26 cellular contexts compared by ENCODE assay signal in genomic region chr17:83122834-83123233, GRCh38. TPM values are rescaled to one million over a fixed set of nuclear protein-coding genes. Genes with fewer than 3 reads are reported as not detected.
DNase-seq lines count a peak whose midpoint lies in the region; ATAC-seq, FAIRE-seq and TF ChIP-seq lines count a peak whose summit lies in the region.
"Had no signal": no experiment of that assay in that cellular context is flagged by ENCODE, and none has a peak within 500 bp of the region (broad histone marks: within the 10 kb centered on the region; RNA-seq: fewer than 3 reads in every experiment).

No MANE protein-coding gene starts in this region.

- H4K20me1 ChIP-seq in HepG2 (ENCODE audit: insufficient read depth, low read length) = 0 out of 2 replicates have a peak, but pooled peaks cover 2% of the 10 kb centered on the region

- POLR2A ChIA-PET in HepG2 (lab: Yijun Ruan, JAX) = interaction anchor here (1.6 kb wide), 1 partner anchor 28 kb away, joined by 3 read pairs; no protein-coding TSS in a partner anchor

- H3K4me3 Mint-ChIP-seq in dendritic cell treated with granulocyte-macrophage colony-stimulating factor and Interleukin-4, amounts not matched to agents 40 ng/mL and 50 ng/mL, for 4 days = peak overlapping the region; percentile 24
- peak overlapping the region; percentile 21 for H3K4me3 Mint-ChIP-seq in nephron progenitor cell
- H3K4me3 Mint-ChIP-seq: activated CD4-positive, alpha-beta memory T cell treated with anti-CD3 and anti-CD28 coated beads for 36 hours; activated T-cell treated with anti-CD3 and anti-CD28 coated beads, Interleukin-2, amount 50 U/mL, for 4 hours had no signal

- 49% methylated on average over 16 of the region's 16 CpGs for WGBS in HepG2 (ENCODE audit: low lambda C conversion rate)
- 65% methylated on average over 6 of the region's 16 CpGs for WGBS in right lobe of liver (ENCODE audit: insufficient coverage, low coverage, low lambda C conversion rate, missing lambda C conversion rate)

- H3K9ac ChIP-seq in HepG2 (ENCODE audit: insufficient read depth, low read depth, low read length) = no peak overlapping the region

- FAIRE-seq in HepG2 (lab: Jason Lieb, UNC) = no peak
- FAIRE-seq: colon, endothelial cell of umbilical vein had no signal

- BruUV-seq in HepG2 (replicated peaks; lab: Mats Ljungman, UMichigan) = no TSS peak

- H3K4me1 ChIP-seq in HepG2 (ENCODE audit: insufficient read depth, low read length) = peaks cover 14% of the 10 kb centered on the region; the same call in 1 of the 2 replicates
- no peaks in the 10 kb centered on the region for H3K4me1 ChIP-seq in right lobe of liver
- H3K4me1 ChIP-seq: body of pancreas, foreskin keratinocyte had no signal

- peaks cover 29% of the 10 kb centered on the region for H3K27me3 Mint-ChIP-seq in dendritic cell treated with granulocyte-macrophage colony-stimulating factor and Interleukin-4, amounts not matched to agents 40 ng/mL and 50 ng/mL, for 4 days
- H3K27me3 Mint-ChIP-seq in nephron progenitor cell (ENCODE audit: low read depth, poor library complexity) = peaks cover 90% of the 10 kb centered on the region

- no peak for TF ChIP-seq RAD21 in HepG2 (CRISPR knock-in tag; IDR thresholded peaks at IDR 0.05)

- H3K4me2 ChIP-seq in HepG2 (ENCODE audit: low read depth, low read length) = no peak overlapping the region

- H3K27ac Mint-ChIP-seq in dendritic cell treated with granulocyte-macrophage colony-stimulating factor and Interleukin-4, amounts not matched to agents 40 ng/mL and 50 ng/mL, for 4 days = peak overlapping the region; percentile 65
- no peak overlapping the region for H3K27ac Mint-ChIP-seq in nephron progenitor cell
- H3K27ac Mint-ChIP-seq: activated CD4-positive, alpha-beta memory T cell treated with anti-CD3 and anti-CD28 coated beads for 36 hours; activated naive CD4-positive, alpha-beta T cell treated with anti-CD3 and anti-CD28 coated beads, Interleukin-2, amount 50 U/mL, for 72 hours had no signal

- TF ChIP-seq EP300 in HepG2 (IDR thresholded peaks at IDR 0.05; ENCODE audit: low read depth in 2 of 2, low read length in 2 of 2) (no peak), HepG2 (CRISPR knock-in tag; IDR thresholded peaks at IDR 0.05; ENCODE audit: borderline replicate concordance) (no peak)

- no peak overlapping the region for H3K4me3 ChIP-seq in HepG2 (replicated peaks in 1 of 3; ENCODE audit: insufficient read depth in 1 of 3, low read depth in 2 of 3, low read length in 3 of 3)
- no peak overlapping the region for H3K4me3 ChIP-seq in right lobe of liver
- H3K4me3 ChIP-seq: body of pancreas, SJSA1, testis had no signal

- CTCF ChIA-PET in HepG2 (lab: Yijun Ruan, JAX; ENCODE audit: low intra/inter-chr PET ratio, low total read pairs) = no interaction called here

- intact Hi-C loops in HepG2 (cut with micrococcal nuclease; ENCODE audit: unreplicated experiment) = no loop called here
- intact Hi-C loops in right lobe of liver (cut with DNase I) = no loop called here
- intact Hi-C loops in dendritic cell treated with granulocyte-macrophage colony-stimulating factor and Interleukin-4, amounts not matched to agents 40 ng/mL and 50 ng/mL, for 4 days (cut with micrococcal nuclease) = no loop called here

- no peaks in the 10 kb centered on the region for H3K79me2 ChIP-seq in HepG2 (ENCODE audit: insufficient read depth, low read length)

- in situ Hi-C loops in HepG2 (cut with HindIII; ENCODE audit: extremely low pct_ligation_motif_present, low pct_unique_long_range_greater_than_20kb) = no loop called here
- in situ Hi-C loops in ACHN (cut with HindIII; ENCODE audit: low pct_ligation_motif_present, low pct_unique_long_range_greater_than_20kb, low sequenced_read_pairs) = no loop called here

- H3K27me3 ChIP-seq in HepG2 (ENCODE audit: control insufficient read depth in 1 of 2, insufficient read depth in 2 of 2, low read length in 2 of 2) (peaks cover 12 to 68% of the 10 kb centered on the region in 2 experiments; a peak in 4 of 5 replicates), right lobe of liver (no peaks in the 10 kb centered on the region)
- H3K27me3 ChIP-seq: body of pancreas, testis had no signal

- TF ChIP-seq POLR2A in HepG2 (IDR thresholded peaks at IDR 0.05; ENCODE audit: insufficient read depth in 1 of 2, low read depth in 2 of 2, low read length in 2 of 2) (no peak), right lobe of liver (IDR thresholded peaks at IDR 0.05) (no peak)

- H3K27ac ChIP-seq in HepG2 (ENCODE audit: extremely low read length, insufficient read depth, low read length) (no peak overlapping the region), right lobe of liver (no peak overlapping the region)
- H3K27ac ChIP-seq: body of pancreas, foreskin keratinocyte, SJSA1, testis had no signal

- TF ChIP-seq CTCF in HepG2 (CRISPR knock-in tag; IDR thresholded peaks at IDR 0.05) = no peak
- no peak for TF ChIP-seq CTCF in right lobe of liver (IDR thresholded peaks at IDR 0.05)
- no peak for TF ChIP-seq CTCF in nephron progenitor cell (IDR thresholded peaks at IDR 0.05)

- H3K9me3 Mint-ChIP-seq in dendritic cell treated with granulocyte-macrophage colony-stimulating factor and Interleukin-4, amounts not matched to agents 40 ng/mL and 50 ng/mL, for 4 days = no peaks in the 10 kb centered on the region
- H3K9me3 Mint-ChIP-seq in nephron progenitor cell = peaks cover 8% of the 10 kb centered on the region
- H3K9me3 Mint-ChIP-seq: activated CD4-positive, alpha-beta memory T cell treated with anti-CD3 and anti-CD28 coated beads for 36 hours; activated T-cell treated with anti-CD3 and anti-CD28 coated beads, Interleukin-2, amount 50 U/mL, for 4 hours had no signal

- ATAC-seq in HepG2 = no peak
- no peak for ATAC-seq in right lobe of liver
- no peak for ATAC-seq in HG03039 (IDR thresholded peaks at IDR 0.05; ENCODE audit: unreplicated experiment)
- ATAC-seq: activated naive CD4-positive, alpha-beta T cell treated with anti-CD3 and anti-CD28 coated beads, Interleukin-2, amount 50 U/mL, for 72 hours; activated T-cell treated with anti-CD3 and anti-CD28 coated beads, Interleukin-2, amount 50 U/mL, for 4 hours; body of pancreas; foreskin keratinocyte had no signal

- H2AFZ ChIP-seq in HepG2 (ENCODE audit: low read length) = no peak overlapping the region

- peaks cover 93% of the 10 kb centered on the region for H3K4me1 Mint-ChIP-seq in dendritic cell treated with granulocyte-macrophage colony-stimulating factor and Interleukin-4, amounts not matched to agents 40 ng/mL and 50 ng/mL, for 4 days (ENCODE audit: low read depth)
- peaks cover 36% of the 10 kb centered on the region for H3K4me1 Mint-ChIP-seq in nephron progenitor cell

- no peaks in the 10 kb centered on the region for H3K36me3 Mint-ChIP-seq in dendritic cell treated with granulocyte-macrophage colony-stimulating factor and Interleukin-4, amounts not matched to agents 40 ng/mL and 50 ng/mL, for 4 days (ENCODE audit: low read depth)
- H3K36me3 Mint-ChIP-seq in nephron progenitor cell (ENCODE audit: low read depth) = no peaks in the 10 kb centered on the region
- H3K36me3 Mint-ChIP-seq: activated CD4-positive, alpha-beta memory T cell treated with anti-CD3 and anti-CD28 coated beads for 36 hours; activated naive CD4-positive, alpha-beta T cell treated with anti-CD3 and anti-CD28 coated beads, Interleukin-2, amount 50 U/mL, for 72 hours; CD8-positive, alpha-beta memory T cell had no signal

- DNase-seq in HepG2 (ENCODE audit: low spot score) (no peak), right lobe of liver (no peak), nephron progenitor cell (no peak), DMS 273 (lab: John Stamatoyannopoulos, UW; ENCODE audit: unreplicated experiment) (no peak), ACHN (no peak), anterior cingulate cortex (lab: John Stamatoyannopoulos, UW) (no peak)
- DNase-seq: activated CD4-positive, alpha-beta memory T cell treated with anti-CD3 and anti-CD28 coated beads for 36 hours; activated T-cell treated with anti-CD3 and anti-CD28 coated beads, Interleukin-2, amount 50 U/mL, for 4 hours; body of pancreas; CD8-positive, alpha-beta memory T cell; DMS79 treated with DMSO at 0.1 percent for 48 hours; foreskin keratinocyte; hippocampal formation; KG1; mesendoderm; NCI-H1105 treated with DMSO at 0.1 percent for 48 hours; NCI-H2107; NCI-H526; stimulated activated CD4-positive, alpha-beta T cell treated with anti-CD3 and anti-CD28 coated beads, Interleukin-15, amount 100 ng/mL, for 24 hours; testis had no signal

- H3K36me3 ChIP-seq in HepG2 (replicated peaks in 1 of 2; ENCODE audit: control insufficient read depth in 1 of 2, insufficient read depth in 2 of 2, low read length in 2 of 2) (no peaks in the 10 kb centered on the region), right lobe of liver (no peaks in the 10 kb centered on the region)
- H3K36me3 ChIP-seq: SJSA1 had no signal

- no peaks in the 10 kb centered on the region for H3K9me3 ChIP-seq in HepG2 (ENCODE audit: low read length)
- H3K9me3 ChIP-seq in right lobe of liver = no peaks in the 10 kb centered on the region
- H3K9me3 ChIP-seq: body of pancreas, SJSA1, testis had no signal

TF ChIP-seq in HepG2, 621 proteins besides CTCF, POLR2A, EP300 and RAD21 (continues in another document):
- no peak for TF ChIP-seq ZNF430 (CRISPR knock-in tag; IDR thresholded peaks at IDR 0.05)

RNA-seq across cellular contexts. Expression of gene METRNL, which starts 43.4 kb away (rescaled TPM):
- total RNA-seq in HepG2 (2016; rRNA removed; fragmentation: Illumina TruSeq; extraction: Trizol) (0.66 and 1.2 TPM in 2 replicates), right lobe of liver (10 to 100 TPM in 1 of 6 experiments, 1 to 10 TPM in 5; 2.3 to 18.6 (median 5.9) TPM)
- total RNA-seq in HepG2 (2016; cell fraction: cytosol; rRNA removed; fragmentation: Illumina TruSeq; extraction: Trizol; ENCODE audit: low read depth) = 0.81 and 1.1 TPM in 2 replicates
- 0.56 and 1.0 TPM in 2 replicates for total RNA-seq in HepG2 (2016; cell fraction: insoluble cytoplasmic fraction; rRNA removed; fragmentation: Illumina TruSeq; extraction: Trizol)
- 1.7 and 2.2 TPM in 2 replicates for total RNA-seq in HepG2 (2016; cell fraction: membrane; rRNA removed; fragmentation: Illumina TruSeq; extraction: Trizol)
- 0.31 TPM in 1 of 2 replicates, not detected in the other for total RNA-seq in HepG2 (2016; cell fraction: nucleus; rRNA removed; fragmentation: Illumina TruSeq; extraction: Trizol)
- polyA plus RNA-seq in HepG2 (2011; rRNA removed) = 0.84 and 1.4 TPM in 2 replicates
- 2.1 and 2.5 TPM in 2 replicates for polyA plus RNA-seq in HepG2 (2011; cell fraction: cytosol; rRNA removed)
- polyA plus RNA-seq in HepG2 (2011; cell fraction: nucleus; rRNA removed) = 1.2 and 1.8 TPM in 2 replicates
- 0.23 and 0.79 TPM in 2 replicates for polyA plus RNA-seq in HepG2 (2012)
- 1.1 and 1.2 TPM in 2 replicates for polyA plus RNA-seq in HepG2 (2016; cell fraction: cytosol; fragmentation: Illumina TruSeq; extraction: Trizol; ENCODE audit: low read depth)
- 0.69 and 0.92 TPM in 2 replicates for polyA plus RNA-seq in HepG2 (2016; cell fraction: insoluble cytoplasmic fraction; fragmentation: Illumina TruSeq; extraction: Trizol; ENCODE audit: low read depth)
- polyA plus RNA-seq in HepG2 (2016; cell fraction: membrane; fragmentation: Illumina TruSeq; extraction: Trizol; ENCODE audit: low read depth) = 2.1 TPM in 2 replicates
- polyA plus RNA-seq in HepG2 (2016; cell fraction: nucleus; fragmentation: Illumina TruSeq; extraction: Trizol; ENCODE audit: insufficient read depth, low read depth) = 1.2 and 1.3 TPM in 2 replicates
- polyA minus RNA-seq in HepG2 (2011; rRNA and poly(A)+ RNA removed; ENCODE audit: low replicate concordance) = 2.5 and 12.3 TPM in 2 replicates
- 2.9 and 4.6 TPM in 2 replicates for polyA minus RNA-seq in HepG2 (2011; cell fraction: cytosol; rRNA and poly(A)+ RNA removed)
- 0.87 and 1.4 TPM in 2 replicates for polyA minus RNA-seq in HepG2 (2011; cell fraction: nucleus; rRNA and poly(A)+ RNA removed)
